In the genomic region with DNA sequence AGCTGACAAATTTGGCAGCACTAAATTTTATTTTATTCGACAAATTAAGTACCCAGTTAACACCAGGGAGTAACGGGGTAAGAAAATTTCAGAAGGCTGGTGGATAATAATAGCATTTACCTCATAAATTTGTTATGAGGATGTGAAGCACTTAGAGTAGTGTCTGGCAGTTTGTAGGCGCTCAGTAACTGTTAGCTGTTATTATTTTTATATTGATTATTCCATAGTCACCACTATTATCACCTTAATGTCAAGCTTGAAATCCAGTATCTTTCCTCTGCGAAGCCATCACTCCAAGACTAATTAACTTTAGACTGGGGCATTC, we compare ENCODE assay signal across 8 cellular contexts. TPM values are rescaled to one million over a fixed set of nuclear protein-coding genes. Genes with fewer than 3 reads are reported as not detected.
DNase-seq lines count a peak whose midpoint lies in the region; ATAC-seq and TF ChIP-seq lines count a peak whose summit lies in the region.

No MANE protein-coding gene starts in this region.

- no peak for TF ChIP-seq CTCF in osteocyte (IDR thresholded peaks at IDR 0.05)

- no peaks in the 10 kb centered on the region for H3K9me3 Mint-ChIP-seq in osteocyte (ENCODE audit: unreplicated experiment)

- H3K27me3 Mint-ChIP-seq in osteocyte (ENCODE audit: unreplicated experiment), result peaks cover 30% of the 10 kb centered on the region

- peak overlapping the region; percentile 84 for H3K27ac Mint-ChIP-seq in osteocyte (ENCODE audit: unreplicated experiment)

- peak overlapping the region; percentile 92 for H3K4me3 Mint-ChIP-seq in osteocyte (ENCODE audit: unreplicated experiment)

- peak; percentile 22 for DNase-seq in NOMO-1 treated with DMSO at 0.1 percent for 48 hours (lab: John Stamatoyannopoulos, UW; ENCODE audit: unreplicated experiment)
- no peak for DNase-seq in NOMO-1 treated with dmso at 0.1 percent for 144 hours (lab: John Stamatoyannopoulos, UW; ENCODE audit: unreplicated experiment)
- peak; percentile 16 for DNase-seq in NCI-H460 (ENCODE audit: extremely low read depth, low read depth)
- DNase-seq in epithelial cell of prostate (ENCODE audit: low read depth, low spot score), result no peak
- no peak for DNase-seq in osteocyte (ENCODE audit: extremely low spot score, unreplicated experiment)
- no peak for DNase-seq in NCI-H1436 treated with DMSO at 0.1 percent for 48 hours (lab: John Stamatoyannopoulos, UW)
- DNase-seq in NCI-H2107 treated with DMSO at 0.1 percent for 48 hours (lab: John Stamatoyannopoulos, UW; ENCODE audit: unreplicated experiment), result no peak

- H3K36me3 Mint-ChIP-seq in osteocyte (ENCODE audit: unreplicated experiment), result peaks cover 2% of the 10 kb centered on the region

- ATAC-seq in GM19023 (IDR thresholded peaks at IDR 0.05; ENCODE audit: unreplicated experiment), result no peak

- peak overlapping the region; percentile 85 for H3K27ac ChIP-seq in epithelial cell of prostate

- H3K4me1 Mint-ChIP-seq in osteocyte (ENCODE audit: unreplicated experiment), result peaks cover 34% of the 10 kb centered on the region

RNA-seq across cellular contexts. Expression of a gene that starts 0.6 kb away (rescaled TPM):
- 141 and 171 TPM in 2 replicates for total RNA-seq in NCI-H460 (2014; rRNA removed; shearing (Covaris generic))
- polyA plus RNA-seq in NCI-H460 (2014; cell fraction: nucleus; rRNA removed), result 117 and 167 TPM in 2 replicates
- 45.9 and 47.8 TPM in 2 replicates for total RNA-seq in osteocyte

RNA-seq across cellular contexts. Expression of a gene that starts 28.6 kb away (rescaled TPM):
- 68.1 and 85.1 TPM in 2 replicates for total RNA-seq in NCI-H460 (2014; rRNA removed; shearing (Covaris generic))
- polyA plus RNA-seq in NCI-H460 (2014; cell fraction: nucleus; rRNA removed), result 43.0 and 53.9 TPM in 2 replicates
- 19.0 and 21.2 TPM in 2 replicates for total RNA-seq in osteocyte

Comparison
In these comparisons a context has a peak if more than half of its experiments do, and no peak if none do; other contexts are left out.
1. DNase-seq: peak in NOMO-1 treated with DMSO at 0.1 percent for 48 hours (single experiment) and NCI-H460 (single experiment); none in NOMO-1 treated with dmso at 0.1 percent for 144 hours (single experiment), epithelial cell of prostate (single experiment), osteocyte (single experiment), NCI-H1436 treated with DMSO at 0.1 percent for 48 hours (single experiment) and NCI-H2107 treated with DMSO at 0.1 percent for 48 hours (single experiment).